16 cellular contexts compared by ENCODE assay signal in the genomic region with DNA sequence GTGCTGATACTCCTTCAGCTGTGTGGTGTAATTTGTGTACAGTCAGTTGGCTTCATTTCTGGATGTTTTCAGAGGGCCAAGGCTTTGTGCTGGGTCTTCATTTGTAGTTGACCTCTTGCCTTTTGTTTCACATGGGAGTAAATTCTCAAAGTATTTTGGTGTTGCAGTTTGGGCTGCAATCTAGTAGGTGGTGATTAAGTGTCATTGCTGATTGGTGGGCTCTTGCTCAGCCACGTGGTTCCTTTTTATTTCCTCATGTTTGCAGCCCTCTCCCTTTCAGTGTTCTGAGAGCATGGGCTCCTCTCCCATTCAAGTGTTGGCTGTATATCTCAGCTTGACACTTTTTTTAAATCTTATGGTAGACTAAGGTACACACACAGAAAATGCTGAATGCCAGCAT.
DNase-seq lines count a peak whose midpoint lies in the region; ATAC-seq and TF ChIP-seq lines count a peak whose summit lies in the region.
"Had no signal": no experiment of that assay in that cellular context is flagged by ENCODE, and none has a peak within 500 bp of the region (broad histone marks: within the 10 kb centered on the region; RNA-seq: fewer than 3 reads in every experiment).

No MANE protein-coding gene starts in this region.

- 0% methylated on average over 1 of the region's 1 CpG for WGBS in SK-N-SH (ENCODE audit: low lambda C conversion rate)

- no peaks in the 10 kb centered on the region for H4K20me1 ChIP-seq in SK-N-SH (ENCODE audit: insufficient read depth)

- DNase-seq in SK-N-SH (no peak), OCI-M1 (lab: John Stamatoyannopoulos, UW) (peak; percentile 8), fibroblast of peridontal ligament (ENCODE audit: extremely low read depth) (peak; percentile 31), sciatic nerve (ENCODE audit: low spot score) (no peak)
- no peak for DNase-seq in activated CD8-positive, alpha-beta memory T cell treated with anti-CD3 and anti-CD28 coated beads for 24 hours
- DNase-seq: activated CD4-positive, alpha-beta T cell treated with anti-CD3 and anti-CD28 coated beads for 1 hour; activated T-cell treated with anti-CD3 and anti-CD28 coated beads, Interleukin-2, amount 50 U/mL, for 72 hours; anterior cingulate cortex; effector CD8-positive, alpha-beta T cell; MG63; NCI-H510A treated with DMSO at 0.1 percent for 48 hours; ovary had no signal

- H3K9ac ChIP-seq in SK-N-SH (no peak overlapping the region), subcutaneous abdominal adipose tissue (ENCODE audit: low read length in 5 of 5) (no peak overlapping the region)

- H3K9me3 ChIP-seq in SK-N-SH (peaks cover 10% of the 10 kb centered on the region), subcutaneous abdominal adipose tissue (ENCODE audit: control insufficient read depth in 5 of 5, low read length in 5 of 5) (peaks cover 2 to 6% (median 3%) of the 10 kb centered on the region in 5 donors)
- H3K9me3 ChIP-seq: ovary had no signal

- H3K4me2 ChIP-seq in SK-N-SH: no peak overlapping the region

- no peaks in the 10 kb centered on the region for H3K79me2 ChIP-seq in SK-N-SH (ENCODE audit: insufficient read depth)

- H2AFZ ChIP-seq in SK-N-SH (ENCODE audit: low read depth): no peak overlapping the region

- CTCF ChIA-PET in SK-N-SH (lab: Yijun Ruan, JAX): interaction anchor here (1.0 to 1.6 kb wide), 4 partner anchors 8 to 503 kb away, joined by 3 to 4 read pairs (median 4); no protein-coding TSS in a partner anchor

- H3K4me1 ChIP-seq in SK-N-SH (ENCODE audit: control insufficient read depth in 1 of 2, insufficient read depth in 2 of 2, low read depth in 1 of 2, low read length in 1 of 2): peaks cover 0 to 5% of the 10 kb centered on the region in 2 experiments; a peak in 1 of 4 replicates
- H3K4me1 ChIP-seq in subcutaneous abdominal adipose tissue (ENCODE audit: control insufficient read depth in 5 of 5, insufficient read depth in 5 of 5, low read length in 5 of 5): peaks cover 0 to 21% (median 18%) of the 10 kb centered on the region in 5 donors

- H3K36me3 ChIP-seq in SK-N-SH (replicated peaks in 1 of 2; ENCODE audit: control insufficient read depth in 1 of 2, insufficient read depth in 2 of 2, low read length in 1 of 2): no peaks in the 10 kb centered on the region
- peaks cover 0 to 4% (median 0%) of the 10 kb centered on the region in 5 donors for H3K36me3 ChIP-seq in subcutaneous abdominal adipose tissue (ENCODE audit: control insufficient read depth in 5 of 5, insufficient read depth in 5 of 5, low read length in 5 of 5)
- H3K36me3 ChIP-seq: MG63, ovary, SJSA1 had no signal

- H3K27ac ChIP-seq in SK-N-SH (ENCODE audit: low read depth in 2 of 2, low read length in 1 of 2) (no peak overlapping the region), subcutaneous abdominal adipose tissue (ENCODE audit: low read depth, low read length) (peak overlapping the region; percentile 47)
- H3K27ac ChIP-seq: ovary, SJSA1 had no signal

- peaks cover 4% of the 10 kb centered on the region; the same call in 1 of the 2 replicates for H3K9me2 ChIP-seq in SK-N-SH

- no peak for ATAC-seq in SK-N-SH treated with all-trans-retinoic acid at 6 μM for 48 hours
- no peak for ATAC-seq in GM21717 (IDR thresholded peaks at IDR 0.05; ENCODE audit: unreplicated experiment)
- no peak for ATAC-seq in sciatic nerve
- ATAC-seq: activated T-cell treated with anti-CD3 and anti-CD28 coated beads, Interleukin-2, amount 50 U/mL, for 72 hours had no signal

- peak; percentile 51; the same call in 1 of the 2 replicates for TF ChIP-seq RAD21 in SK-N-SH (IDR thresholded peaks at IDR 0.05; ENCODE audit: low read length)

- no peak for TF ChIP-seq EP300 in SK-N-SH (IDR thresholded peaks at IDR 0.05; ENCODE audit: borderline replicate concordance in 1 of 2, low read depth in 1 of 2, low read length in 1 of 2)

- POLR2A ChIA-PET in SK-N-SH (lab: Yijun Ruan, JAX): no interaction called here

- H3F3A ChIP-seq in SK-N-SH (replicated peaks; ENCODE audit: insufficient read depth): no peaks in the 10 kb centered on the region

- intact Hi-C loops in sciatic nerve (cut with DNase I): no loop called here

- H3K4me3 ChIP-seq in SK-N-SH (ENCODE audit: low read depth in 2 of 2, low read length in 1 of 2) (no peak overlapping the region), subcutaneous abdominal adipose tissue (ENCODE audit: low read depth in 1 of 5, low read length in 5 of 5) (no peak overlapping the region)
- H3K4me3 ChIP-seq: MG63, ovary, SJSA1 had no signal

- TF ChIP-seq CTCF in SK-N-SH (IDR thresholded peaks at IDR 0.05): peak; percentile 12; the same call in 1 of the 2 replicates

- H3K27me3 ChIP-seq in SK-N-SH (ENCODE audit: insufficient read depth) (no peaks in the 10 kb centered on the region), subcutaneous abdominal adipose tissue (ENCODE audit: control insufficient read depth in 5 of 5, insufficient read depth in 4 of 5, low read length in 5 of 5) (no peaks in the 10 kb centered on the region)
- H3K27me3 ChIP-seq: MG63, ovary, SJSA1 had no signal

TF ChIP-seq in SK-N-SH, 30 proteins besides CTCF, POLR2A, EP300 and RAD21:
- TF ChIP-seq SMC3 (IDR thresholded peaks at IDR 0.05; ENCODE audit: low read depth, low read length): peak; percentile 17; the same call in 1 of the 2 replicates
- no peak for TF ChIP-seq YY1 (IDR thresholded peaks at IDR 0.05; ENCODE audit: low read depth)

TF ChIP-seq in SK-N-SH treated with all-trans-retinoic acid at 6 μM for 48 hours, 23 proteins besides CTCF, POLR2A, EP300 and RAD21:
- TF ChIP-seq GLIS3 (CRISPR knock-in tag; IDR thresholded peaks at IDR 0.05): no peak
- no peak for TF ChIP-seq PPARA (CRISPR knock-in tag; IDR thresholded peaks at IDR 0.05; ENCODE audit: borderline replicate concordance)
- TF ChIP-seq CSRNP3 (CRISPR knock-in tag; IDR thresholded peaks at IDR 0.05): no peak
- TF ChIP-seq ZNF70 (CRISPR knock-in tag; IDR thresholded peaks at IDR 0.05): no peak
- no peak for TF ChIP-seq TCF4 (CRISPR knock-in tag; IDR thresholded peaks at IDR 0.05; ENCODE audit: borderline replicate concordance)
- TF ChIP-seq CSDC2 (CRISPR knock-in tag; IDR thresholded peaks at IDR 0.05): no peak
- TF ChIP-seq TOX (CRISPR knock-in tag; IDR thresholded peaks at IDR 0.05; ENCODE audit: borderline replicate concordance): no peak
- no peak for TF ChIP-seq ESRRG (CRISPR knock-in tag; IDR thresholded peaks at IDR 0.05)
- TF ChIP-seq BACH2 (CRISPR knock-in tag; IDR thresholded peaks at IDR 0.05; ENCODE audit: borderline replicate concordance): no peak
- TF ChIP-seq ZNF565 (CRISPR knock-in tag; conservative IDR thresholded peaks at IDR 0.05; ENCODE audit: low read depth): no peak
- no peak for TF ChIP-seq SNAI2 (CRISPR knock-in tag; IDR thresholded peaks at IDR 0.05)
- no peak for TF ChIP-seq RARB (CRISPR knock-in tag; IDR thresholded peaks at IDR 0.05)
- TF ChIP-seq, protein P1, sequence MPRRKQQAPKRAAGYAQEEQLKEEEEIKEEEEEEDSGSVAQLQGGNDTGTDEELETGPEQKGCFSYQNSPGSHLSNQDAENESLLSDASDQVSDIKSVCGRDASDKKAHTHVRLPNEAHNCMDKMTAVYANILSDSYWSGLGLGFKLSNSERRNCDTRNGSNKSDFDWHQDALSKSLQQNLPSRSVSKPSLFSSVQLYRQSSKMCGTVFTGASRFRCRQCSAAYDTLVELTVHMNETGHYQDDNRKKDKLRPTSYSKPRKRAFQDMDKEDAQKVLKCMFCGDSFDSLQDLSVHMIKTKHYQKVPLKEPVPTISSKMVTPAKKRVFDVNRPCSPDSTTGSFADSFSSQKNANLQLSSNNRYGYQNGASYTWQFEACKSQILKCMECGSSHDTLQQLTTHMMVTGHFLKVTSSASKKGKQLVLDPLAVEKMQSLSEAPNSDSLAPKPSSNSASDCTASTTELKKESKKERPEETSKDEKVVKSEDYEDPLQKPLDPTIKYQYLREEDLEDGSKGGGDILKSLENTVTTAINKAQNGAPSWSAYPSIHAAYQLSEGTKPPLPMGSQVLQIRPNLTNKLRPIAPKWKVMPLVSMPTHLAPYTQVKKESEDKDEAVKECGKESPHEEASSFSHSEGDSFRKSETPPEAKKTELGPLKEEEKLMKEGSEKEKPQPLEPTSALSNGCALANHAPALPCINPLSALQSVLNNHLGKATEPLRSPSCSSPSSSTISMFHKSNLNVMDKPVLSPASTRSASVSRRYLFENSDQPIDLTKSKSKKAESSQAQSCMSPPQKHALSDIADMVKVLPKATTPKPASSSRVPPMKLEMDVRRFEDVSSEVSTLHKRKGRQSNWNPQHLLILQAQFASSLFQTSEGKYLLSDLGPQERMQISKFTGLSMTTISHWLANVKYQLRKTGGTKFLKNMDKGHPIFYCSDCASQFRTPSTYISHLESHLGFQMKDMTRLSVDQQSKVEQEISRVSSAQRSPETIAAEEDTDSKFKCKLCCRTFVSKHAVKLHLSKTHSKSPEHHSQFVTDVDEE (CRISPR knock-in tag; IDR thresholded peaks at IDR 0.05): no peak

Comparison
In these comparisons a context has a peak if more than half of its experiments do, and no peak if none do; other contexts are left out.
1. DNase-seq: peak in OCI-M1 (single experiment) and fibroblast of peridontal ligament (single experiment); none in SK-N-SH (single experiment), activated CD8-positive, alpha-beta memory T cell treated with anti-CD3 and anti-CD28 coated beads for 24 hours (single experiment) and sciatic nerve (single experiment).